ENCODE assay signal across 8 cellular contexts in the genomic region with DNA sequence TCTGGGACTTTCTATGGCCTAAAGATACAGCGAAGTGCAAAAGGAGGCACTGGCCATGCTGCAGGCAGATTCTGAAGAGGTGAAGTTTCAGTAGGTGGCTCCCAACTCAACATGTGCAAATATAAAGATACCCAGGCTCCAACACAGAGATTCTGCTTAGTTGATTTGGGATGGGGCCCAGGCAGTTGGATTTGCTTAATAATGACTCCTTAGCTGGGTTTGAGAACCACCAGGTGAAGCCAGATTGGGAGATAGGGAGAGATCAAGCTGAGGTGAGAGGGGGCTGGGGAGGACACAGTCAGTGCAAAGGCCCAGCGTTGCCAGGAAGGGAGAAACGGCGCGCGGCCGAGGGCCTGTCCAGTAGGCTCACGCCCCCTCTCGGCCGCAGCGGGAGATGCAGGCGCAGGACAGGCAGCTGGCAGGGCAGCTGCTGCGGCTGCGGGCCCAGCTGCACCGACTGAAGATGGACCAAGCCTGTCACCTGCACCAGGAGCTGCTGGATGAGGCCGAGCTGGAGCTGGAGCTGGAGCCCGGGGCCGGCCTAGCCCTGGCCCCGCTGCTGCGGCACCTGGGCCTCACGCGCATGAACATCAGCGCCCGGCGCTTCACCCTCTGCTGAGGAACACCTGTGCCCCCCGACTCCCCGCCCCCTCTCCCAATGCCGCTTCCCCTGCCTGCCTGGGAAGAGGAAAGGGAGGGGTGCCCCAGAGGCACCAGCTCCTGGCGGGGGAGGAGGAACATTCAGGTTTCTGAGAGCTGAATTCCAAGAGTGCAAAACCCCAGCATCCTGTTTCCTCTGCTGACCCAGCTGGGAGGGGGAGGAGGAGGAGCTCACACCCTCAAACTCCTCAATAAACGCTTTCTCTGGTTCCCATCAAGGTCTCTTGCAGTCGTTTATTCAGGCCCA. TPM values are rescaled to one million over a fixed set of nuclear protein-coding genes. Genes with fewer than 3 reads are reported as not detected.
A peak's percentile ranks its signal among the peaks of the same experiment; 100 is the strongest.
DNase-seq lines count a peak whose midpoint lies in the region; TF ChIP-seq lines count a peak whose summit lies in the region.

No MANE protein-coding gene starts in this region.

- H4K8ac ChIP-seq in mesenchymal stem cell (ENCODE audit: low read length) = no peak overlapping the region

- CTCF ChIA-PET in activated CD4-positive, alpha-beta T cell treated with anti-CD3 and anti-CD28 coated beads, Interleukin-2, amount 10 ng/mL, durations not matched to agents 7 days and 5 days (lab: Charles Lee) = interaction anchor here (0.6 to 4.7 kb wide), 39 partner anchors 9 to 574 kb away, joined by 3 to 52 read pairs (median 4); a partner anchor contains a TSS

- no peak overlapping the region for H3K14ac ChIP-seq in mesenchymal stem cell (ENCODE audit: low read length in 2 of 2)

- H3K23ac ChIP-seq in mesenchymal stem cell (ENCODE audit: low read length in 2 of 2) = no peak overlapping the region

- H3K9me3 ChIP-seq in BE2C = no peaks in the 10 kb centered on the region
- no peaks in the 10 kb centered on the region for H3K9me3 ChIP-seq in mesenchymal stem cell (ENCODE audit: control insufficient read depth, low read length)

- no peak overlapping the region for H3K27ac ChIP-seq in mesenchymal stem cell (ENCODE audit: low read length, poor library complexity, severe bottlenecking)

- H3K18ac ChIP-seq in mesenchymal stem cell (ENCODE audit: low read depth in 1 of 2, low read length in 2 of 2) = peak overlapping the region in 1 of 2 experiments; percentile 26

- H3K9ac ChIP-seq in mesenchymal stem cell (ENCODE audit: low read length) = peak overlapping the region; percentile 61

- WGBS in mesenchymal stem cell = 6% methylated on average over 20 of the region's 31 CpGs

- H2AK5ac ChIP-seq in mesenchymal stem cell (ENCODE audit: low read length, severe bottlenecking) = no peak overlapping the region

- no peak overlapping the region for H4K91ac ChIP-seq in mesenchymal stem cell (ENCODE audit: low read length)

- POLR2A ChIA-PET in activated CD4-positive, alpha-beta T cell treated with anti-CD3 and anti-CD28 coated beads, Interleukin-2, amount 10 ng/mL, durations not matched to agents 7 days and 5 days (lab: Charles Lee) = interaction anchor here (0.6 to 1.2 kb wide), 5 partner anchors 33 to 576 kb away, joined by 3 to 5 read pairs (median 3); a partner anchor contains a TSS

- no peak overlapping the region for H2BK15ac ChIP-seq in mesenchymal stem cell (ENCODE audit: low read depth, poor library complexity, severe bottlenecking)

- peaks cover 24% of the 10 kb centered on the region for H3K36me3 Mint-ChIP-seq in activated CD4-positive, alpha-beta T cell treated with anti-CD3 and anti-CD28 coated beads, Interleukin-2, amount 10 ng/mL, durations not matched to agents 7 days and 5 days (ENCODE audit: low read depth)

- H3K4me3 ChIP-seq in BE2C (ENCODE audit: low read depth, low read length) = no peak overlapping the region
- peak overlapping the region; percentile 46 for H3K4me3 ChIP-seq in H7 (ENCODE audit: insufficient read depth, low read depth, low read length)
- H3K4me3 ChIP-seq in mesenchymal stem cell (ENCODE audit: insufficient read depth in 1 of 2, low read depth in 1 of 2, low read length in 2 of 2) = no peak overlapping the region

- H3K4me1 Mint-ChIP-seq in activated CD4-positive, alpha-beta T cell treated with anti-CD3 and anti-CD28 coated beads, Interleukin-2, amount 10 ng/mL, durations not matched to agents 7 days and 5 days = peaks cover 47% of the 10 kb centered on the region

- H3K4me1 ChIP-seq in BE2C (no peaks in the 10 kb centered on the region), mesenchymal stem cell (ENCODE audit: control insufficient read depth, insufficient read depth, low read depth, low read length) (peaks cover 22% of the 10 kb centered on the region)

- no peaks in the 10 kb centered on the region for H3K36me3 ChIP-seq in BE2C
- H3K36me3 ChIP-seq in H7 (replicated peaks; ENCODE audit: control insufficient read depth, insufficient read depth, low read length) = no peaks in the 10 kb centered on the region
- no peaks in the 10 kb centered on the region for H3K36me3 ChIP-seq in mesenchymal stem cell (ENCODE audit: control insufficient read depth in 1 of 2, insufficient read depth in 2 of 2, low read depth in 1 of 2, low read length in 2 of 2)

- no peak overlapping the region for H2BK12ac ChIP-seq in mesenchymal stem cell (ENCODE audit: low read length in 2 of 2)

- H2AFZ ChIP-seq in mesenchymal stem cell (ENCODE audit: low read depth, low read length) = no peak overlapping the region

- no peak overlapping the region for H3K4ac ChIP-seq in mesenchymal stem cell (ENCODE audit: low read depth in 1 of 2, low read length in 2 of 2)

- H3K4me2 ChIP-seq in mesenchymal stem cell (ENCODE audit: low read length, poor library complexity, severe bottlenecking) = peak overlapping the region; percentile 51

- H3K9me3 Mint-ChIP-seq in activated CD4-positive, alpha-beta T cell treated with anti-CD3 and anti-CD28 coated beads, Interleukin-2, amount 10 ng/mL, durations not matched to agents 7 days and 5 days = no peaks in the 10 kb centered on the region

- DNase-seq in BE2C = peak; percentile 71
- DNase-seq in H7 = peak; percentile 97
- DNase-seq in NCI-H2227 treated with DMSO at 0.1 percent for 48 hours (lab: John Stamatoyannopoulos, UW) = peak; percentile 47
- peak; percentile 78 for DNase-seq in activated CD4-positive, alpha-beta T cell treated with anti-CD3 and anti-CD28 coated beads, Interleukin-2, amount 10 ng/mL, durations not matched to agents 7 days and 5 days
- peak; percentile 67 for DNase-seq in effector CD4-positive, alpha-beta T cell
- peak; percentile 71 for DNase-seq in mesenchymal stem cell
- peak; percentile 43 to 54 for DNase-seq in stimulated activated CD8-positive, alpha-beta memory T cell treated with anti-CD3 and anti-CD28 coated beads, Interleukin-4, amount 100 ng/mL, for 4 hours (ENCODE audit: low read depth in 2 of 2, low spot score in 1 of 2)
- DNase-seq in SIG-M5 treated with dmso at 0.1 percent for 504 hours (lab: John Stamatoyannopoulos, UW; ENCODE audit: unreplicated experiment) = no peak

- peak overlapping the region; percentile 96 for H3K27ac Mint-ChIP-seq in activated CD4-positive, alpha-beta T cell treated with anti-CD3 and anti-CD28 coated beads, Interleukin-2, amount 10 ng/mL, durations not matched to agents 7 days and 5 days

- no peak overlapping the region for H2BK120ac ChIP-seq in mesenchymal stem cell (ENCODE audit: low read depth, low read length)

- H3K27me3 ChIP-seq in BE2C (no peaks in the 10 kb centered on the region), H7 (ENCODE audit: control insufficient read depth, insufficient read depth, low read length) (no peaks in the 10 kb centered on the region), mesenchymal stem cell (ENCODE audit: control insufficient read depth in 1 of 2, insufficient read depth in 1 of 2, low read length in 2 of 2) (peaks cover 0 to 5% of the 10 kb centered on the region in 2 experiments)

- TF ChIP-seq CTCF in BE2C (IDR thresholded peaks at IDR 0.05; ENCODE audit: low read depth, low read length) = peak; percentile 52

- H3K4me3 Mint-ChIP-seq in activated CD4-positive, alpha-beta T cell treated with anti-CD3 and anti-CD28 coated beads, Interleukin-2, amount 10 ng/mL, durations not matched to agents 7 days and 5 days = peak overlapping the region; percentile 59

- no peak overlapping the region for H2BK5ac ChIP-seq in mesenchymal stem cell (ENCODE audit: low read depth, low read length, poor library complexity, severe bottlenecking)

- no peaks in the 10 kb centered on the region for H3K27me3 Mint-ChIP-seq in activated CD4-positive, alpha-beta T cell treated with anti-CD3 and anti-CD28 coated beads, Interleukin-2, amount 10 ng/mL, durations not matched to agents 7 days and 5 days

- no peaks in the 10 kb centered on the region for H3K79me1 ChIP-seq in mesenchymal stem cell (replicated peaks; ENCODE audit: low read length, poor library complexity, severe bottlenecking)

RNA-seq across cellular contexts. Expression of a gene that starts 1.2 kb away (rescaled TPM):
- polyA plus RNA-seq in BE2C (2012; ENCODE audit: insufficient read depth, insufficient read length, low read depth) = 0.48 TPM
- 3.1 and 4.1 TPM in 2 replicates for total RNA-seq in H7 (2014; rRNA removed; shearing (Covaris generic))
- under 1 TPM; 0.58 to 0.87 TPM for total RNA-seq in activated CD4-positive, alpha-beta T cell treated with anti-CD3 and anti-CD28 coated beads, Interleukin-2, amount 10 ng/mL, durations not matched to agents 7 days and 5 days
- polyA plus RNA-seq in mesenchymal stem cell (2013, experiment 1 of 2) = 0.52 TPM
- polyA plus RNA-seq in mesenchymal stem cell (2013, experiment 2 of 2) = 0.45 TPM

RNA-seq across cellular contexts. Expression of a gene that starts 2.8 kb away (rescaled TPM):
- polyA plus RNA-seq in BE2C (2012; ENCODE audit: insufficient read depth, insufficient read length, low read depth) = not detected
- total RNA-seq in H7 (2014; rRNA removed; shearing (Covaris generic)) = 70.5 and 75.8 TPM in 2 replicates
- 100 to 1,000 TPM; 434 to 495 TPM for total RNA-seq in activated CD4-positive, alpha-beta T cell treated with anti-CD3 and anti-CD28 coated beads, Interleukin-2, amount 10 ng/mL, durations not matched to agents 7 days and 5 days
- polyA plus RNA-seq in mesenchymal stem cell (2013, experiment 1 of 2) = 0.14 TPM
- 0.04 TPM for polyA plus RNA-seq in mesenchymal stem cell (2013, experiment 2 of 2)

RNA-seq across cellular contexts. Expression of a gene that starts 26.0 kb away (rescaled TPM):
- 402 TPM for polyA plus RNA-seq in BE2C (2012; ENCODE audit: insufficient read depth, insufficient read length, low read depth)
- 458 and 547 TPM in 2 replicates for total RNA-seq in H7 (2014; rRNA removed; shearing (Covaris generic))
- total RNA-seq in activated CD4-positive, alpha-beta T cell treated with anti-CD3 and anti-CD28 coated beads, Interleukin-2, amount 10 ng/mL, durations not matched to agents 7 days and 5 days = 100 to 1,000 TPM; 173 to 176 TPM
- 162 TPM for polyA plus RNA-seq in mesenchymal stem cell (2013, experiment 1 of 2)
- 160 TPM for polyA plus RNA-seq in mesenchymal stem cell (2013, experiment 2 of 2)

RNA-seq across cellular contexts. Expression of a gene that starts 26.1 kb away (rescaled TPM):
- polyA plus RNA-seq in BE2C (2012; ENCODE audit: insufficient read depth, insufficient read length, low read depth) = 9.9 TPM
- total RNA-seq in H7 (2014; rRNA removed; shearing (Covaris generic)) = 11.8 and 16.3 TPM in 2 replicates
- 10 to 100 TPM; 13.2 to 15.0 TPM for total RNA-seq in activated CD4-positive, alpha-beta T cell treated with anti-CD3 and anti-CD28 coated beads, Interleukin-2, amount 10 ng/mL, durations not matched to agents 7 days and 5 days
- 22.6 TPM for polyA plus RNA-seq in mesenchymal stem cell (2013, experiment 1 of 2)
- polyA plus RNA-seq in mesenchymal stem cell (2013, experiment 2 of 2) = 24.2 TPM

RNA-seq across cellular contexts. Expression of a gene that starts 39.3 kb away (rescaled TPM):
- polyA plus RNA-seq in BE2C (2012; ENCODE audit: insufficient read depth, insufficient read length, low read depth) = not detected
- not detected in 2 replicates for total RNA-seq in H7 (2014; rRNA removed; shearing (Covaris generic))
- total RNA-seq in activated CD4-positive, alpha-beta T cell treated with anti-CD3 and anti-CD28 coated beads, Interleukin-2, amount 10 ng/mL, durations not matched to agents 7 days and 5 days = under 1 TPM; 0.10 TPM
- polyA plus RNA-seq in mesenchymal stem cell (2013, experiment 1 of 2) = not detected
- polyA plus RNA-seq in mesenchymal stem cell (2013, experiment 2 of 2) = not detected
